Comparison of ENCODE assay signal across 9 cellular contexts in the genomic region with DNA sequence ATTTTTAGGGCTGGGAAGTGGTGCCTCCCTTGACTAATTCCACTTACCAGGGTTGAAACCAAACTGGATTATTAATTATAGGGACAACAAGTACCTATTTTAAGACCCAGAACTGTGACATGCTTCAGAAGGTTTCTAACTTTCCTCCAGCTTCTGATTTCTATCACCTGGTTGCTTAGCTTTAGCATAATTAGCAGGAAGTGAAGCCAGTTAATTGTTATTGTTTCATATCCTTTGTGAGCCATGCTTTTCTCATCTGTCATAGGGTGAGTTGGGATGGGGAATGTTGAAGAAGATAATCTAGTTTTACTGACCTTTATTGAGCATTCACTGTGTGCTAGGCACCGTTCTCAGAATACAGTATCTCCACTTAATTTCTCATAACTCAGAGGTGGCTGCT. TPM values are rescaled to one million over a fixed set of nuclear protein-coding genes. Genes with fewer than 3 reads are reported as not detected.
DNase-seq lines count a peak whose midpoint lies in the region; ATAC-seq and FAIRE-seq lines count a peak whose summit lies in the region.
"Had no signal": no experiment of that assay in that cellular context is flagged by ENCODE, and none has a peak within 500 bp of the region (broad histone marks: within the 10 kb centered on the region; RNA-seq: fewer than 3 reads in every experiment).

No MANE protein-coding gene starts in this region.

- DNase-seq in GM19239 (ENCODE audit: insufficient read length, low spot score) (no peak), T-helper 17 cell (no peak), renal cortical epithelial cell (ENCODE audit: low read depth) (peak; percentile 58), NCI-H146 treated with DMSO at 0.1 percent for 48 hours (lab: John Stamatoyannopoulos, UW; ENCODE audit: unreplicated experiment) (no peak), HAP-1 (ENCODE audit: low spot score in 2 of 2) (no peak), NCI-H510A (lab: John Stamatoyannopoulos, UW) (no peak)
- DNase-seq: activated CD4-positive, alpha-beta T cell treated with anti-CD3 and anti-CD28 coated beads, Interleukin-2, amount 10 ng/mL, durations not matched to agents 7 days and 5 days; NCI-H1694 treated with DMSO at 0.1 percent for 48 hours had no signal

- H3K27me3 ChIP-seq in iPS-15b (ENCODE audit: control insufficient read depth, insufficient read depth, low read length), result peaks cover 5% of the 10 kb centered on the region
- no peaks in the 10 kb centered on the region for H3K27me3 ChIP-seq in HAP-1 (ENCODE audit: low read depth)

- H3K36me3 Mint-ChIP-seq in T-helper 17 cell (ENCODE audit: low read depth), result peaks cover 10% of the 10 kb centered on the region

- peak overlapping the region; percentile 67 for H3K4me3 Mint-ChIP-seq in T-helper 17 cell
- H3K4me3 Mint-ChIP-seq: activated CD4-positive, alpha-beta T cell treated with anti-CD3 and anti-CD28 coated beads, Interleukin-2, amount 10 ng/mL, durations not matched to agents 7 days and 5 days had no signal

- H3K27ac Mint-ChIP-seq in T-helper 17 cell, result peak overlapping the region; percentile 93
- H3K27ac Mint-ChIP-seq: activated CD4-positive, alpha-beta T cell treated with anti-CD3 and anti-CD28 coated beads, Interleukin-2, amount 10 ng/mL, durations not matched to agents 7 days and 5 days had no signal

- peak overlapping the region; percentile 1 for H3K9ac ChIP-seq in iPS-15b (ENCODE audit: low read depth, low read length)

- ATAC-seq in T-helper 17 cell, result no peak

- H3K4me1 Mint-ChIP-seq in T-helper 17 cell, result peaks cover 48% of the 10 kb centered on the region

- peak; percentile 70 for FAIRE-seq in GM19239 (lab: Jason Lieb, UNC)

- in situ Hi-C loops in HAP-1 (cut with MboI; ENCODE audit: low sequenced_read_pairs), result loop anchor here (25.0 kb wide), 2 partner anchors 1012 to 1187 kb away; no protein-coding TSS in a partner anchor

- no peaks in the 10 kb centered on the region for H3K27me3 Mint-ChIP-seq in T-helper 17 cell
- H3K27me3 Mint-ChIP-seq: activated CD4-positive, alpha-beta T cell treated with anti-CD3 and anti-CD28 coated beads, Interleukin-2, amount 10 ng/mL, durations not matched to agents 7 days and 5 days had no signal

- H3K4me3 ChIP-seq in iPS-15b (ENCODE audit: low read depth, low read length), result peak overlapping the region; percentile 34
- H3K4me3 ChIP-seq in HAP-1, result no peak overlapping the region

- H3K4me1 ChIP-seq in iPS-15b (ENCODE audit: control insufficient read depth, insufficient read depth, low read length), result peaks cover 37% of the 10 kb centered on the region
- peaks cover 45% of the 10 kb centered on the region for H3K4me1 ChIP-seq in HAP-1

- no peaks in the 10 kb centered on the region for H3K36me3 ChIP-seq in iPS-15b (ENCODE audit: control insufficient read depth, insufficient read depth, low read length)
- no peaks in the 10 kb centered on the region for H3K36me3 ChIP-seq in HAP-1 (replicated peaks)

- no peaks in the 10 kb centered on the region for H3K9me3 ChIP-seq in T-helper 17 cell (ENCODE audit: control insufficient read depth, low read length, poor library complexity, severe bottlenecking)
- H3K9me3 ChIP-seq in iPS-15b (ENCODE audit: control insufficient read depth, insufficient read depth, low read length), result no peaks in the 10 kb centered on the region
- H3K9me3 ChIP-seq in HAP-1, result no peaks in the 10 kb centered on the region

RNA-seq across cellular contexts. Expression of gene YPEL5, which starts 3.2 kb away (rescaled TPM):
- total RNA-seq in T-helper 17 cell (100 to 1,000 TPM; 614 to 922 TPM), renal cortical epithelial cell (154 and 187 TPM in 2 replicates)
